In the genomic region with DNA sequence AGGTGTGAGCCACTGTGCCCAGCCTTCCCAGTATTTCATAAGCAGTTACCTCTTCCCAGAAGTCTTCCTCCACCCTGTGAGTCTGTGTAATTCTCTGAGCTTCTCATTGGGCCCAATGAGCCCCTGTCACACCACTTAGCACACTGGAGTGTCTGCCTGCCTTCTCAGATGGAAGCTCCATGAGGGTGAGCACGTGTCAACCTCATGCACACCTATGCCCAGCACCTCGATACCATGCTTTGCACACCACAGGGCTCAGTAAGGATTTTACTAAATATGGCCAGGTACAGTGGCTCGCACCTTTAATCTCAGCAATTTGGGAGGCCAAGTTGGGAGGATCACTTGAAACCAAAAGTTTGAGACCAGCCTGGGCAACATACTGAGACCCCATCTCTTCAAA, we compare ENCODE assay signal across 1 cellular context.
TF ChIP-seq lines count a peak whose summit lies in the region.

No MANE protein-coding gene starts in this region.

TF ChIP-seq in HepG2, 621 proteins besides CTCF, POLR2A, EP300 and RAD21:
- TF ChIP-seq, protein P1, sequence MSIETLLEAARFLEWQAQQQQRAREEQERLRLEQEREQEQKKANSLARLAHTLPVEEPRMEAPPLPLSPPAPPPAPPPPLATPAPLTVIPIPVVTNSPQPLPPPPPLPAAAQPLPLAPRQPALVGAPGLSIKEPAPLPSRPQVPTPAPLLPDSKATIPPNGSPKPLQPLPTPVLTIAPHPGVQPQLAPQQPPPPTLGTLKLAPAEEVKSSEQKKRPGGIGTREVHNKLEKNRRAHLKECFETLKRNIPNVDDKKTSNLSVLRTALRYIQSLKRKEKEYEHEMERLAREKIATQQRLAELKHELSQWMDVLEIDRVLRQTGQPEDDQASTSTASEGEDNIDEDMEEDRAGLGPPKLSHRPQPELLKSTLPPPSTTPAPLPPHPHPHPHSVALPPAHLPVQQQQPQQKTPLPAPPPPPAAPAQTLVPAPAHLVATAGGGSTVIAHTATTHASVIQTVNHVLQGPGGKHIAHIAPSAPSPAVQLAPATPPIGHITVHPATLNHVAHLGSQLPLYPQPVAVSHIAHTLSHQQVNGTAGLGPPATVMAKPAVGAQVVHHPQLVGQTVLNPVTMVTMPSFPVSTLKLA (IDR thresholded peaks at IDR 0.05) = peak; percentile 85
